Comparison of ENCODE assay signal across 8 cellular contexts in the genomic region with DNA sequence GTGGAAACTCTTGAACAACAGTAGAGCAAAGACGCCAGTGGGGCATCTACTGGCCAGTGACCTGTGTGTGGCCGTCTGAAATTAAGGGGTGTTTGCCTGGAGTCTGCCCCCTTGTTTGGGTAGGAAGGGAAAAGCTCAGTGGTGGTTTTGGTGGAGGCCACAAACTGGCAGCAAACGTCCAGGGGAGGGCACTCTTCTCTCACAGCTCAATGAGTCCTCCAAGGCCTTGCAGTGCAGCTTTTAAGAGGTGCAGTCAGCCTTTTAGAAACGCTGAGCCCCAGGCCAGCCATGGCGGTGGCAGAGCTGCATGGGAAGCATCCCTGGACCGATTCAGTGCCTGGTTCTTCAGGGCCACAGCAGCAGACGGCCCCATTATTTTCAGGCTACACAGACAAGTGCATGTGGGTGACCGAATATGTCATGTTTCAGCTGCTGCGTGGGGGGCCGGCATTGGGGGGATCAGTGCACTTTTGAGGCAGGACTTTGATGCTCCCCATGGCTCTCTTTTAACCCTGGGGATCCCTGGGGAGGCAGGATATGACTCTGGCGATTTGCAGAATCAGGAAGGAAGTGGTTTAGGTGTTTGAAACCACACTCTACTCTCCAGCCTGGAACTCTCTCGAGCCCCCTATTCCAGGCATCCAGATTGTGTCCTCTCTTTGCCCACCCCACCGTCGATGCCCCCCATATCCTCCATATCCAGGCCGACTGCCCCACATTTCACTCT.
DNase-seq lines count a peak whose midpoint lies in the region; ATAC-seq and TF ChIP-seq lines count a peak whose summit lies in the region.

No MANE protein-coding gene starts in this region.

- H3K36me3 ChIP-seq in OCI-LY3 (replicated peaks; ENCODE audit: low read depth, low read length) = no peaks in the 10 kb centered on the region
- H3K36me3 ChIP-seq in neuronal stem cell (replicated peaks in 1 of 2; ENCODE audit: control insufficient read depth in 2 of 2, insufficient read depth in 2 of 2, low read length in 2 of 2) = no peaks in the 10 kb centered on the region

- H2AFZ ChIP-seq in OCI-LY3 (ENCODE audit: low read depth, low read length) (no peak overlapping the region), neuronal stem cell (ENCODE audit: low read length) (peak overlapping the region; percentile 76)

- H4K91ac ChIP-seq in neuronal stem cell (ENCODE audit: low read depth, low read length, poor library complexity) = no peak overlapping the region

- H3K27ac ChIP-seq in OCI-LY3 (ENCODE audit: low read length) = no peak overlapping the region
- H3K27ac ChIP-seq in neuronal stem cell (replicated peaks; ENCODE audit: low read length) = no peak overlapping the region

- ATAC-seq in GM21381 (IDR thresholded peaks at IDR 0.05; ENCODE audit: unreplicated experiment) = no peak

- H4K20me1 ChIP-seq in OCI-LY3 (ENCODE audit: insufficient read depth, low read length) = no peaks in the 10 kb centered on the region

- H3K4me1 ChIP-seq in OCI-LY3 (ENCODE audit: low read length) (no peaks in the 10 kb centered on the region), neuronal stem cell (ENCODE audit: control insufficient read depth in 2 of 2, insufficient read depth in 1 of 2, low read depth in 1 of 2, low read length in 2 of 2) (peaks cover 0 to 5% of the 10 kb centered on the region in 2 donors)

- TF ChIP-seq CTCF in OCI-LY3 (IDR thresholded peaks at IDR 0.05; ENCODE audit: low read depth, low read length) (peak; percentile 50), fibroblast of mammary gland (conservative IDR thresholded peaks at IDR 0.05; ENCODE audit: control insufficient read depth, insufficient read depth, low read depth, low read length) (peak; percentile 64)

- H3K14ac ChIP-seq in neuronal stem cell (ENCODE audit: low read length) = no peak overlapping the region

- H3K4me3 ChIP-seq in OCI-LY3 (ENCODE audit: low read length) = no peak overlapping the region
- no peak overlapping the region for H3K4me3 ChIP-seq in fibroblast of mammary gland (ENCODE audit: control insufficient read depth, low read depth, low read length)
- no peak overlapping the region for H3K4me3 ChIP-seq in neuronal stem cell (ENCODE audit: low read length in 2 of 2)

- H4K8ac ChIP-seq in neuronal stem cell (ENCODE audit: low read depth, low read length) = no peak overlapping the region

- H3K27ac Mint-ChIP-seq in immature natural killer cell = no peak overlapping the region

- H3K9me3 ChIP-seq in OCI-LY3 (ENCODE audit: insufficient read depth, low read length) (no peaks in the 10 kb centered on the region), neuronal stem cell (replicated peaks in 1 of 2; ENCODE audit: control insufficient read depth in 2 of 2, insufficient read depth in 1 of 2, low read depth in 1 of 2, low read length in 2 of 2) (peaks cover 0 to 9% of the 10 kb centered on the region in 2 donors)

- no peak overlapping the region for H2BK5ac ChIP-seq in neuronal stem cell (ENCODE audit: low read length)

- no peaks in the 10 kb centered on the region for H3K36me3 Mint-ChIP-seq in immature natural killer cell

- H3K4me1 Mint-ChIP-seq in immature natural killer cell = peaks cover 6 to 9% of the 10 kb centered on the region in 2 donors

- peak; percentile 80 for DNase-seq in AG20443 (ENCODE audit: low spot score)
- peak; percentile 51 for DNase-seq in HS-27A (ENCODE audit: low read depth)
- DNase-seq in fibroblast of mammary gland (ENCODE audit: low read depth) = peak; percentile 63
- peak; percentile 62 for DNase-seq in neuronal stem cell (ENCODE audit: low spot score)
- DNase-seq in immature natural killer cell = no peak
- DNase-seq in activated T-cell treated with anti-CD3 and anti-CD28 coated beads for 4 hours = no peak

- H3K79me2 ChIP-seq in OCI-LY3 (ENCODE audit: low read length) = no peaks in the 10 kb centered on the region

- H2AK5ac ChIP-seq in neuronal stem cell (ENCODE audit: low read depth, low read length) = no peak overlapping the region

- no peak overlapping the region for H3K4me3 Mint-ChIP-seq in immature natural killer cell

- H3K9ac ChIP-seq in OCI-LY3 (ENCODE audit: low read length) (no peak overlapping the region), neuronal stem cell (ENCODE audit: low read depth, low read length, poor library complexity) (no peak overlapping the region)

- no peak overlapping the region for H2BK120ac ChIP-seq in neuronal stem cell (ENCODE audit: low read depth, low read length)

- WGBS in neuronal stem cell (ENCODE audit: extremely low coverage in 2 of 2, insufficient read length in 2 of 2, insufficient replicate concordance in 1 of 2), 2 donors = no CpG with 5 or more reads among the region's 15 CpGs

- H3K4ac ChIP-seq in neuronal stem cell (ENCODE audit: low read length) = no peak overlapping the region

- H3K23ac ChIP-seq in neuronal stem cell (ENCODE audit: low read depth, low read length, poor library complexity) = no peak overlapping the region

- no peaks in the 10 kb centered on the region for H3K79me1 ChIP-seq in neuronal stem cell (ENCODE audit: low read depth, low read length)

- H3K27me3 ChIP-seq in OCI-LY3 (ENCODE audit: low read depth, low read length) (no peaks in the 10 kb centered on the region), neuronal stem cell (ENCODE audit: control insufficient read depth in 3 of 3, insufficient read depth in 3 of 3, low read depth in 1 of 3, low read length in 3 of 3) (no peaks in the 10 kb centered on the region)

- no peaks in the 10 kb centered on the region for H3K9me3 Mint-ChIP-seq in immature natural killer cell

- no peak overlapping the region for H3K4me2 ChIP-seq in OCI-LY3 (ENCODE audit: low read length)
- no peak overlapping the region for H3K4me2 ChIP-seq in neuronal stem cell (ENCODE audit: insufficient read depth, low read length, poor library complexity, severe bottlenecking)

- no peak overlapping the region for H2BK15ac ChIP-seq in neuronal stem cell (ENCODE audit: low read length)

- H3K18ac ChIP-seq in neuronal stem cell (ENCODE audit: low read length) = peak overlapping the region; percentile 0

- peaks cover 2 to 7% (median 5%) of the 10 kb centered on the region in 3 donors for H3K27me3 Mint-ChIP-seq in immature natural killer cell (ENCODE audit: low read depth in 3 of 3)

- no peak overlapping the region for H2BK12ac ChIP-seq in neuronal stem cell (ENCODE audit: low read length)

Comparison
In these comparisons a context has a peak if more than half of its experiments do, and no peak if none do; other contexts are left out.
1. DNase-seq: peak in AG20443 (single experiment), HS-27A (single experiment), fibroblast of mammary gland (single experiment) and neuronal stem cell (single experiment); none in immature natural killer cell (0 of 3) and activated T-cell treated with anti-CD3 and anti-CD28 coated beads for 4 hours (single experiment).